In the genomic region with DNA sequence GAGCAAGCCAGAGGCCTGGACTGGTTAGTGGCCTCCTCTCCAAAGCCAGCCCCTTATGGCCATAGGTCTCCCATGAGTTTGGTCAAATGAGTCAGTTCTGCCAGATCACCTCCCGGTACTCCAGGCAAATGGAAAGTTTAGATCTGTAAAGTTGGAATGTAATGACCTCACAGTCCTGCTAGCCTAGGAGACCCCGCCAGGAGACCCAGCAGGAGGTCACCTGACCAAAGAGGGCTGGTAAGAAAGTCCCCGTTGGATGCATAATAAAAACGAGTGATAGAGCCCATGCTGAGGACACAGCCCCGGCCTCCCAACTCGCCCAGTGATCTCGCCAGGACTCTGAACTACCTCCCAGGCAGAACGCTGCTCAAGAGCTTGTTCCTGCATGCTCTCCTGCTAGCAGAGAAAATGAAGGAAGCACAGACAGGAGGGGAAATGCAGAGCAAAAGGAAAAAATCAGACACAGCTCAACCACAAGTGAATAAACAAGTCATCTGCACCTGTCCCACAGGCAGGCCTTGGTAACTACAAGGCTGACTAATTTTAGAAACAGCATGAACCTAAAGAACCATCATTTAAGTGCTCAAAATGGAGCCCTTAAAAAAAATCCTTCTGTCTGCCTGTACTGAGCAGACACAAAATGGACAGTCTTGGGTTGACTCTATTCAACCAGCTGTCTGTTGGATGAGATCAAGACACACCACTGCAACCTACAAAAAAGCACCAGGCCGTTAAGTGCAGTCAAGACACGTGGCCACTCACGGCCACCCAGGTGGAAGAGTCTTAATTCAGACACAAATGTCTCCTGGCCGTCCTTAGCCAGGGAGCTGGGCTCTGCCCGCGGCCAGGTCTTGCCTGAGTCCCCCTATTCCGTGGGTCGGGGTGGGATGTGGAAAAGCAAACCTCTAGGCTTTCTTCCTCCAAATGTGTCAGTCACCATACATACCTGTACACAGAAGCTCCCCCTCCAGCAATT, we compare ENCODE assay signal across 1 cellular context.
TF ChIP-seq lines count a peak whose summit lies in the region.

No MANE protein-coding gene starts in this region.

TF ChIP-seq in SK-N-SH treated with all-trans-retinoic acid at 6 μM for 48 hours, 23 proteins besides CTCF, POLR2A, EP300 and RAD21 (continued from another document):
- TF ChIP-seq, protein P1, sequence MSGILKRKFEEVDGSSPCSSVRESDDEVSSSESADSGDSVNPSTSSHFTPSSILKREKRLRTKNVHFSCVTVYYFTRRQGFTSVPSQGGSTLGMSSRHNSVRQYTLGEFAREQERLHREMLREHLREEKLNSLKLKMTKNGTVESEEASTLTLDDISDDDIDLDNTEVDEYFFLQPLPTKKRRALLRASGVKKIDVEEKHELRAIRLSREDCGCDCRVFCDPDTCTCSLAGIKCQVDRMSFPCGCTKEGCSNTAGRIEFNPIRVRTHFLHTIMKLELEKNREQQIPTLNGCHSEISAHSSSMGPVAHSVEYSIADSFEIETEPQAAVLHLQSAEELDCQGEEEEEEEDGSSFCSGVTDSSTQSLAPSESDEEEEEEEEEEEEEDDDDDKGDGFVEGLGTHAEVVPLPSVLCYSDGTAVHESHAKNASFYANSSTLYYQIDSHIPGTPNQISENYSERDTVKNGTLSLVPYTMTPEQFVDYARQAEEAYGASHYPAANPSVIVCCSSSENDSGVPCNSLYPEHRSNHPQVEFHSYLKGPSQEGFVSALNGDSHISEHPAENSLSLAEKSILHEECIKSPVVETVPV (CRISPR knock-in tag; IDR thresholded peaks at IDR 0.05), result no peak
- no peak for TF ChIP-seq TOX (CRISPR knock-in tag; IDR thresholded peaks at IDR 0.05; ENCODE audit: borderline replicate concordance)
